ENCODE assay signal across 38 cellular contexts in the genomic region with DNA sequence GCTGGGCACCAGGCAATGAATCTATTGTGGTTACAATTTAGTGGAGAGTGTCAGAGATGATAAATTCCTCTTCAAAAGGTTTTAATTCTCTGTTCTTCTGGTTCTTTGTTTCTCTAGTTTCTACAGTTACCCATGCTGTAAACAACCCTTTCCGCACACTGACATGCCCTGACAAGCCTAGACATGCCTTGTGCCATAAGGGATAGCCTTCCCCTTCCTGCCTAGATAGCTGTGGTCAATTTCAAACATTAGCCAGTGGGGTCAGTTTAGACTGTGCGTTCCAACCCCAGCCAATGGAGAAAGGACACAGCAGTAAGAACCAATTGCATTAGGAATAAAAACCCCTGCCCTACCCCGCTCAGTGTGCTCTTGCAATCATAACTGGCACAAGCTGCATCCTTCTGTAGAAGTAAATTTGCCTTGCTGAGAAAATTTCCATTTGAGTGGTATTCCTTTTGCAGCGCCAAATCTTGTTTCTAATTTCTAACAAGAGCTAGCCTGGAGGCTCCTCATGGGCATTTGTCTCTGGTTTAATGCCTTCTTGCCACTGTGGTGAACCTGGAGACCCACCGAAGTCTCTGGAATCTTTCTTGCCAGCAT. TPM values are rescaled to one million over a fixed set of nuclear protein-coding genes. Genes with fewer than 3 reads are reported as not detected.
DNase-seq lines count a peak whose midpoint lies in the region; ATAC-seq, FAIRE-seq and TF ChIP-seq lines count a peak whose summit lies in the region.
"Had no signal": no experiment of that assay in that cellular context is flagged by ENCODE, and none has a peak within 500 bp of the region (broad histone marks: within the 10 kb centered on the region; RNA-seq: fewer than 3 reads in every experiment).

No MANE protein-coding gene starts in this region.

- CTCF ChIA-PET in GM12878 (lab: Yijun Ruan, JAX), result no interaction called here

- H2AFZ ChIP-seq in GM12878 (ENCODE audit: control insufficient read depth, low read depth, low read length), result no peak overlapping the region

- FAIRE-seq in GM12878 (lab: Jason Lieb, UNC), result no peak
- FAIRE-seq: kidney had no signal

- SMC1A ChIA-PET in GM12878 (lab: Charles Lee; ENCODE audit: uncharacterized antibody, unreplicated experiment), result no interaction called here

- intact Hi-C loops in GM12878 (cut with micrococcal nuclease; ENCODE audit: unreplicated experiment), result no loop called here
- intact Hi-C loops in dorsolateral prefrontal cortex (cut with DNase I), result no loop called here

- RAD21 ChIA-PET in GM12878 (lab: Charles Lee; ENCODE audit: unreplicated experiment), result no interaction called here

- H3K4me3 ChIP-seq in HFF-Myc (replicated peaks; ENCODE audit: low read depth, low read length) (no peak overlapping the region), GM12878 (no peak overlapping the region), mucosa of stomach (ENCODE audit: low read length) (peak overlapping the region; percentile 4), dorsolateral prefrontal cortex (no peak overlapping the region)
- H3K4me3 ChIP-seq: BLaER1 treated with 17β-estradiol and CSF1 and Interleukin-3, amounts not matched to agents 10 nM and 100 nM; prostate gland; transverse colon had no signal

- 43% methylated on average over 5 of the region's 5 CpGs for WGBS in GM12878 (ENCODE audit: insufficient coverage, insufficient replicate concordance, low lambda C conversion rate, missing lambda C conversion rate)

- in situ Hi-C loops in GM12878 (cut with MboI), result no loop called here

- no peak for TF ChIP-seq POLR2A in GM12878 (IDR thresholded peaks at IDR 0.05; ENCODE audit: low read depth, low read length)

- no peak for ATAC-seq in GM12878
- ATAC-seq: esophagus mucosa; naive thymus-derived CD8-positive, alpha-beta T cell; sciatic nerve had no signal

- H3K4me1 ChIP-seq in GM12878 (ENCODE audit: control insufficient read depth, insufficient read depth, low read length) (no peaks in the 10 kb centered on the region), mucosa of stomach (ENCODE audit: control insufficient read depth, insufficient read depth, low read length) (no peaks in the 10 kb centered on the region)
- H3K4me1 ChIP-seq: prostate gland had no signal

- H3K27ac ChIP-seq in GM12878 (ENCODE audit: control insufficient read depth, insufficient read depth), result no peak overlapping the region
- no peak overlapping the region for H3K27ac ChIP-seq in dorsolateral prefrontal cortex
- H3K27ac ChIP-seq: 22Rv1; BLaER1 treated with 17β-estradiol and CSF1 and Interleukin-3, amounts not matched to agents 10 nM and 100 nM; prostate gland; transverse colon; VCaP had no signal

- H3K9me3 ChIP-seq in GM12878 (replicated peaks; ENCODE audit: control insufficient read depth, insufficient read depth, low read length) (peaks cover 9% of the 10 kb centered on the region; the same call in 2 of the 3 replicates), mucosa of stomach (ENCODE audit: control insufficient read depth, low read length) (peaks cover 13% of the 10 kb centered on the region)
- H3K9me3 ChIP-seq: prostate gland had no signal

- H3K27me3 ChIP-seq in GM12878 (replicated peaks in 1 of 2; ENCODE audit: control insufficient read depth in 2 of 2, insufficient read depth in 2 of 2, low read length in 1 of 2) (no peaks in the 10 kb centered on the region), mucosa of stomach (ENCODE audit: control insufficient read depth, insufficient read depth, low read length) (no peaks in the 10 kb centered on the region), dorsolateral prefrontal cortex (peaks cover 0 to 9% (median 0%) of the 10 kb centered on the region in 45 donors)
- H3K27me3 ChIP-seq: BLaER1 treated with 17β-estradiol and CSF1 and Interleukin-3, amounts not matched to agents 10 nM and 100 nM; transverse colon had no signal

- TF ChIP-seq EP300 in GM12878 (IDR thresholded peaks at IDR 0.05; ENCODE audit: borderline replicate concordance in 1 of 2, control insufficient read depth in 1 of 2, low read depth in 2 of 2, low read length in 2 of 2), result no peak

- POLR2A ChIA-PET in GM12878 (lab: Charles Lee), result no interaction called here

- H3K36me3 ChIP-seq in GM12878 (ENCODE audit: control insufficient read depth in 2 of 2, insufficient read depth in 2 of 2, low read length in 1 of 2), result no peaks in the 10 kb centered on the region
- no peaks in the 10 kb centered on the region for H3K36me3 ChIP-seq in mucosa of stomach (ENCODE audit: control insufficient read depth, insufficient read depth, low read length)
- H3K36me3 ChIP-seq: prostate gland, transverse colon had no signal

- TF ChIP-seq CTCF in HFF-Myc (IDR thresholded peaks at IDR 0.05; ENCODE audit: low read depth, low read length, missing control alignments) (no peak), GM12878 (IDR thresholded peaks at IDR 0.05 in 2 of 3, conservative IDR thresholded peaks at IDR 0.05 in 1 of 3; ENCODE audit: control insufficient read depth in 2 of 3, extremely low read depth in 1 of 3, insufficient read depth in 1 of 3, low read depth in 3 of 3, low read length in 3 of 3) (no peak), dorsolateral prefrontal cortex (IDR thresholded peaks at IDR 0.05 in 54 of 56, conservative IDR thresholded peaks at IDR 0.05 in 2 of 56; ENCODE audit: low read depth in 1 of 56, partially characterized antibody in 56 of 56) (no peak)

- H3K9ac ChIP-seq in GM12878 (ENCODE audit: control insufficient read depth, insufficient read depth, low read length), result no peak overlapping the region
- H3K9ac ChIP-seq in mucosa of stomach (ENCODE audit: low read length), result no peak overlapping the region
- H3K9ac ChIP-seq: BLaER1 treated with 17β-estradiol and CSF1 and Interleukin-3, amounts not matched to agents 10 nM and 100 nM had no signal

- no peak overlapping the region for H3K4me2 ChIP-seq in GM12878 (ENCODE audit: control insufficient read depth, insufficient read depth)
- H3K4me2 ChIP-seq: BLaER1 treated with 17β-estradiol and CSF1 and Interleukin-3, amounts not matched to agents 10 nM and 100 nM had no signal

- no peak for TF ChIP-seq RAD21 in GM12878 (IDR thresholded peaks at IDR 0.05; ENCODE audit: insufficient read depth, low read depth, low read length)

- peak; percentile 2 for DNase-seq in DMS 273 (lab: John Stamatoyannopoulos, UW; ENCODE audit: unreplicated experiment)
- DNase-seq in DMS 273 treated with DMSO at 0.1 percent for 48 hours (lab: John Stamatoyannopoulos, UW), result no peak
- peak; percentile 15 for DNase-seq in HFF-Myc (ENCODE audit: extremely low read depth, low read depth)
- no peak for DNase-seq in GM12878 (ENCODE audit: low read depth, low spot score)
- no peak for DNase-seq in COLO829 (ENCODE audit: low spot score)
- DNase-seq in dorsolateral prefrontal cortex, result no peak
- no peak for DNase-seq in NCI-H1092 (lab: John Stamatoyannopoulos, UW)
- DNase-seq: activated CD4-positive, alpha-beta T cell treated with anti-CD3 and anti-CD28 coated beads for 48 hours; activated CD8-positive, alpha-beta memory T cell treated with anti-CD3 and anti-CD28 coated beads for 24 hours; activated effector memory CD4-positive, alpha-beta T cell treated with anti-CD3 and anti-CD28 coated beads, Interleukin-2, amount 50 U/mL, for 16 hours; COR-L47; DMS79; endodermal cell; foreskin fibroblast; GF-D8; head of caudate nucleus; kidney; midbrain; MV-4-11; naive thymus-derived CD8-positive, alpha-beta T cell; NCI-H1694; NCI-H446; NCI-H82; nucleus accumbens; SIG-M5; stimulated activated CD4-positive, alpha-beta T cell treated with anti-CD3 and anti-CD28 coated beads, Interleukin-12 subunit alpha, Interleukin-12 subunit beta, amount 100 ng/mL, for 4 hours; stimulated activated CD4-positive, alpha-beta T cell treated with anti-CD3 and anti-CD28 coated beads, Interleukin-2, amount 100 ng/mL, for 48 hours; T-helper 9 cell; transverse colon had no signal

- no peaks in the 10 kb centered on the region for H3K79me2 ChIP-seq in GM12878 (ENCODE audit: control insufficient read depth, insufficient read depth, low read length)

- no TSS peak for BruUV-seq in GM12878 (replicated peaks; lab: Mats Ljungman, UMichigan)

- no peaks in the 10 kb centered on the region for H4K20me1 ChIP-seq in GM12878 (ENCODE audit: control insufficient read depth, insufficient read depth)
- H4K20me1 ChIP-seq: BLaER1 treated with 17β-estradiol and CSF1 and Interleukin-3, amounts not matched to agents 10 nM and 100 nM had no signal

RNA-seq across cellular contexts. Expression of a gene that starts 6.4 kb away (rescaled TPM):
- not detected in 2 replicates for total RNA-seq in GM12878 (2013; cell fraction: nucleolus; rRNA removed)
- total RNA-seq in GM12878 (2014; rRNA removed) (not detected in 2 replicates), GM12878 (2014; rRNA removed; fragmentation: Illumina TruSeq; extraction: Trizol) (not detected in 2 replicates), GM12878 (2021) (not detected in 2 replicates), dorsolateral prefrontal cortex (not detected)
- polyA plus RNA-seq in GM12878 (2011; ENCODE audit: low read depth), result not detected
- polyA plus RNA-seq in GM12878 (2011; rRNA removed) (not detected in 2 replicates), GM12878 (2014; fragmentation: Illumina TruSeq; extraction: Trizol) (not detected in 2 replicates), GM12878 (2014; fragmentation: Nextera tagmentation; extraction: Ambion mirVana) (not detected), GM12878 (2014; rRNA removed) (not detected in 2 replicates), GM12878 (2016; fragmentation: Nextera tagmentation; extraction: Ambion mirVana) (not detected)
- polyA plus RNA-seq in GM12878 (2011; cell fraction: cytosol; rRNA removed), result not detected in 2 replicates
- not detected in 2 replicates for polyA plus RNA-seq in GM12878 (2011; cell fraction: nucleus; rRNA removed)
- polyA plus RNA-seq in GM12878 (2012), result not detected in 2 replicates
- not detected in 2 replicates for polyA minus RNA-seq in GM12878 (2011; rRNA and poly(A)+ RNA removed)
- polyA minus RNA-seq in GM12878 (2011; cell fraction: cytosol; rRNA and poly(A)+ RNA removed), result not detected in 2 replicates
- not detected in 2 replicates for polyA minus RNA-seq in GM12878 (2011; cell fraction: nucleus; rRNA and poly(A)+ RNA removed)
- total RNA-seq: endodermal cell; esophagus mucosa; kidney; lower leg skin; naive thymus-derived CD8-positive, alpha-beta T cell; prostate gland; sciatic nerve; transverse colon had no signal
- polyA plus RNA-seq: adipose tissue; naive thymus-derived CD8-positive, alpha-beta T cell had no signal

RNA-seq across cellular contexts. Expression of a gene that starts 16.1 kb away (rescaled TPM):
- total RNA-seq in GM12878 (2013; cell fraction: nucleolus; rRNA removed), result not detected in 2 replicates
- total RNA-seq in GM12878 (2014; rRNA removed) (not detected in 2 replicates), GM12878 (2014; rRNA removed; fragmentation: Illumina TruSeq; extraction: Trizol) (not detected in 2 replicates), GM12878 (2021) (not detected in 2 replicates), dorsolateral prefrontal cortex (not detected)
- polyA plus RNA-seq in GM12878 (2011; ENCODE audit: low read depth), result not detected
- polyA plus RNA-seq in GM12878 (2011; rRNA removed) (not detected in 2 replicates), GM12878 (2014; fragmentation: Illumina TruSeq; extraction: Trizol) (not detected in 2 replicates), GM12878 (2014; fragmentation: Nextera tagmentation; extraction: Ambion mirVana) (not detected), GM12878 (2014; rRNA removed) (not detected in 2 replicates), GM12878 (2016; fragmentation: Nextera tagmentation; extraction: Ambion mirVana) (not detected)
- polyA plus RNA-seq in GM12878 (2011; cell fraction: cytosol; rRNA removed), result not detected in 2 replicates
- polyA plus RNA-seq in GM12878 (2011; cell fraction: nucleus; rRNA removed), result not detected in 2 replicates
- not detected in 2 replicates for polyA plus RNA-seq in GM12878 (2012)
- not detected in 2 replicates for polyA minus RNA-seq in GM12878 (2011; rRNA and poly(A)+ RNA removed)
- polyA minus RNA-seq in GM12878 (2011; cell fraction: cytosol; rRNA and poly(A)+ RNA removed), result not detected in 2 replicates
- not detected in 2 replicates for polyA minus RNA-seq in GM12878 (2011; cell fraction: nucleus; rRNA and poly(A)+ RNA removed)
- total RNA-seq: endodermal cell; esophagus mucosa; kidney; lower leg skin; naive thymus-derived CD8-positive, alpha-beta T cell; prostate gland; sciatic nerve; transverse colon had no signal
- polyA plus RNA-seq: adipose tissue; naive thymus-derived CD8-positive, alpha-beta T cell had no signal

RNA-seq across cellular contexts. Expression of a gene that starts 29.0 kb away (rescaled TPM):
- total RNA-seq in GM12878 (2013; cell fraction: nucleolus; rRNA removed), result 21.3 and 22.8 TPM in 2 replicates
- 34.6 and 44.3 TPM in 2 replicates for total RNA-seq in GM12878 (2014; rRNA removed)
- 28.7 and 30.8 TPM in 2 replicates for total RNA-seq in GM12878 (2014; rRNA removed; fragmentation: Illumina TruSeq; extraction: Trizol)
- 16.5 and 18.9 TPM in 2 replicates for total RNA-seq in GM12878 (2021)
- polyA plus RNA-seq in GM12878 (2011; ENCODE audit: low read depth), result 39.8 TPM
- 19.7 and 20.2 TPM in 2 replicates for polyA plus RNA-seq in GM12878 (2011; rRNA removed)
- 14.2 and 15.2 TPM in 2 replicates for polyA plus RNA-seq in GM12878 (2011; cell fraction: cytosol; rRNA removed)
- 4.9 and 7.6 TPM in 2 replicates for polyA plus RNA-seq in GM12878 (2011; cell fraction: nucleus; rRNA removed)
- polyA plus RNA-seq in GM12878 (2012), result 26.1 and 27.0 TPM in 2 replicates
- 47.0 and 61.9 TPM in 2 replicates for polyA plus RNA-seq in GM12878 (2014; fragmentation: Illumina TruSeq; extraction: Trizol)
- polyA plus RNA-seq in GM12878 (2014; fragmentation: Nextera tagmentation; extraction: Ambion mirVana), result 10 to 100 TPM; 52.4 to 65.3 TPM
- 28.4 and 31.7 TPM in 2 replicates for polyA plus RNA-seq in GM12878 (2014; rRNA removed)
- 10 to 100 TPM; 13.0 to 14.8 TPM for polyA plus RNA-seq in GM12878 (2016; fragmentation: Nextera tagmentation; extraction: Ambion mirVana)
- polyA minus RNA-seq in GM12878 (2011; rRNA and poly(A)+ RNA removed), result 9.4 and 11.5 TPM in 2 replicates
- 3.0 and 3.5 TPM in 2 replicates for polyA minus RNA-seq in GM12878 (2011; cell fraction: cytosol; rRNA and poly(A)+ RNA removed)
- polyA minus RNA-seq in GM12878 (2011; cell fraction: nucleus; rRNA and poly(A)+ RNA removed), result 3.9 and 4.6 TPM in 2 replicates
- total RNA-seq in dorsolateral prefrontal cortex, result 10 to 100 TPM in 8 of 120 experiments, 1 to 10 TPM in 108, under 1 TPM in 4; 0.56 to 19.7 (median 4.2) TPM
- total RNA-seq: endodermal cell had no signal

RNA-seq across cellular contexts. Expression of a gene that starts 50.6 kb away (rescaled TPM):
- not detected in 2 replicates for total RNA-seq in GM12878 (2013; cell fraction: nucleolus; rRNA removed)
- total RNA-seq in GM12878 (2014; rRNA removed) (not detected in 2 replicates), GM12878 (2014; rRNA removed; fragmentation: Illumina TruSeq; extraction: Trizol) (not detected in 2 replicates), GM12878 (2021) (0.40 and 0.72 TPM in 2 replicates), dorsolateral prefrontal cortex (100 to 1,000 TPM in 104 of 120 experiments, 10 to 100 TPM in 16; 39.9 to 796 (median 173) TPM)
- polyA plus RNA-seq in GM12878 (2011; ENCODE audit: low read depth), result not detected
- polyA plus RNA-seq in GM12878 (2011; rRNA removed) (not detected in 2 replicates), GM12878 (2014; fragmentation: Illumina TruSeq; extraction: Trizol) (not detected in 2 replicates), GM12878 (2014; fragmentation: Nextera tagmentation; extraction: Ambion mirVana) (under 1 TPM in 1 of 2 experiments, not detected in 1; 0.11 TPM), GM12878 (2014; rRNA removed) (0.27 and 0.38 TPM in 2 replicates), GM12878 (2016; fragmentation: Nextera tagmentation; extraction: Ambion mirVana) (not detected)
- not detected in 2 replicates for polyA plus RNA-seq in GM12878 (2011; cell fraction: cytosol; rRNA removed)
- polyA plus RNA-seq in GM12878 (2011; cell fraction: nucleus; rRNA removed), result not detected in 2 replicates
- polyA plus RNA-seq in GM12878 (2012), result not detected in 2 replicates
- polyA minus RNA-seq in GM12878 (2011; rRNA and poly(A)+ RNA removed), result not detected in 2 replicates
- polyA minus RNA-seq in GM12878 (2011; cell fraction: cytosol; rRNA and poly(A)+ RNA removed), result not detected in 2 replicates
- not detected in 2 replicates for polyA minus RNA-seq in GM12878 (2011; cell fraction: nucleus; rRNA and poly(A)+ RNA removed)
- polyA plus RNA-seq: naive thymus-derived CD8-positive, alpha-beta T cell had no signal

Comparison
In these comparisons a context has a peak if more than half of its experiments do, and no peak if none do; other contexts are left out.
1. DNase-seq: peak in DMS 273 (single experiment) and HFF-Myc (single experiment); none in DMS 273 treated with DMSO at 0.1 percent for 48 hours (single experiment), GM12878 (single experiment), COLO829 (single experiment), dorsolateral prefrontal cortex (0 of 10) and NCI-H1092 (single experiment).